In genomic region chr9:125825762-125826161, GRCh38 we compare ENCODE assay signal across 16 cellular contexts.
DNase-seq lines count a peak whose midpoint lies in the region; TF ChIP-seq lines count a peak whose summit lies in the region.
"Had no signal": no experiment of that assay in that cellular context is flagged by ENCODE, and none has a peak within 500 bp of the region (broad histone marks: within the 10 kb centered on the region; RNA-seq: fewer than 3 reads in every experiment).

No MANE protein-coding gene starts in this region.

- H3K27ac ChIP-seq in endodermal cell (ENCODE audit: low read depth, low read length) (no peak overlapping the region), sigmoid colon (peak overlapping the region in 3 of 4 donors; percentile 24 to 77 (median 40))

- no peaks in the 10 kb centered on the region for H3F3A ChIP-seq in Loucy (ENCODE audit: low read depth)

- no peaks in the 10 kb centered on the region for H3K27me3 Mint-ChIP-seq in activated naive CD4-positive, alpha-beta T cell treated with anti-CD3 and anti-CD28 coated beads, Interleukin-2, amount 50 U/mL, for 24 hours
- H3K27me3 Mint-ChIP-seq in activated naive CD4-positive, alpha-beta T cell treated with anti-CD3 and anti-CD28 coated beads for 36 hours (ENCODE audit: low read depth): no peaks in the 10 kb centered on the region
- H3K27me3 Mint-ChIP-seq in endodermal cell (ENCODE audit: insufficient read depth): no peaks in the 10 kb centered on the region

- H3K79me2 ChIP-seq in Loucy (ENCODE audit: insufficient read depth, low read length): peaks cover 90% of the 10 kb centered on the region

- no peak for TF ChIP-seq EP300 in sigmoid colon (IDR thresholded peaks at IDR 0.05)

- no peaks in the 10 kb centered on the region for H3K36me3 Mint-ChIP-seq in activated naive CD4-positive, alpha-beta T cell treated with anti-CD3 and anti-CD28 coated beads, Interleukin-2, amount 50 U/mL, for 24 hours
- no peaks in the 10 kb centered on the region for H3K36me3 Mint-ChIP-seq in activated naive CD4-positive, alpha-beta T cell treated with anti-CD3 and anti-CD28 coated beads for 36 hours (ENCODE audit: low read depth)
- H3K36me3 Mint-ChIP-seq in endodermal cell (ENCODE audit: low read depth): no peaks in the 10 kb centered on the region

- H4K20me1 ChIP-seq in Loucy (ENCODE audit: insufficient read depth, low read length, poor library complexity, severe bottlenecking): no peaks in the 10 kb centered on the region

- H3K4me3 ChIP-seq in Loucy (ENCODE audit: low read length, poor library complexity, severe bottlenecking) (peak overlapping the region; percentile 33), endodermal cell (ENCODE audit: low read length) (no peak overlapping the region), sigmoid colon (no peak overlapping the region)

- peaks cover 59% of the 10 kb centered on the region for H3K4me1 Mint-ChIP-seq in activated naive CD4-positive, alpha-beta T cell treated with anti-CD3 and anti-CD28 coated beads, Interleukin-2, amount 50 U/mL, for 24 hours
- peaks cover 33% of the 10 kb centered on the region for H3K4me1 Mint-ChIP-seq in activated naive CD4-positive, alpha-beta T cell treated with anti-CD3 and anti-CD28 coated beads for 36 hours (ENCODE audit: low read depth)
- H3K4me1 Mint-ChIP-seq in endodermal cell: peaks cover 5% of the 10 kb centered on the region

- no peak for TF ChIP-seq CTCF in Loucy (conservative IDR thresholded peaks at IDR 0.05; ENCODE audit: low read length)
- TF ChIP-seq CTCF in endodermal cell (conservative IDR thresholded peaks at IDR 0.05): no peak
- TF ChIP-seq CTCF in sigmoid colon (IDR thresholded peaks at IDR 0.05): no peak

- POLR2A ChIA-PET in HEK293T (lab: Yijun Ruan, JAX): no interaction called here

- H3K9ac ChIP-seq in Loucy (ENCODE audit: low read depth, low read length, poor library complexity, severe bottlenecking): peak overlapping the region; percentile 35
- no peak overlapping the region for H3K9ac ChIP-seq in endodermal cell (ENCODE audit: extremely low read depth, low read length, poor library complexity, severe bottlenecking)

- no peak for TF ChIP-seq POLR2A in sigmoid colon (IDR thresholded peaks at IDR 0.05)

- H3K9me2 ChIP-seq in Loucy (replicated peaks; ENCODE audit: low read depth, low read length): no peaks in the 10 kb centered on the region

- no peaks in the 10 kb centered on the region for H3K9me3 Mint-ChIP-seq in activated naive CD4-positive, alpha-beta T cell treated with anti-CD3 and anti-CD28 coated beads, Interleukin-2, amount 50 U/mL, for 24 hours
- no peaks in the 10 kb centered on the region for H3K9me3 Mint-ChIP-seq in activated naive CD4-positive, alpha-beta T cell treated with anti-CD3 and anti-CD28 coated beads for 36 hours
- H3K9me3 Mint-ChIP-seq in endodermal cell: no peaks in the 10 kb centered on the region

- peak overlapping the region; percentile 59 for H3K27ac Mint-ChIP-seq in activated naive CD4-positive, alpha-beta T cell treated with anti-CD3 and anti-CD28 coated beads, Interleukin-2, amount 50 U/mL, for 24 hours
- no peak overlapping the region for H3K27ac Mint-ChIP-seq in activated naive CD4-positive, alpha-beta T cell treated with anti-CD3 and anti-CD28 coated beads for 36 hours
- peak overlapping the region; percentile 18 for H3K27ac Mint-ChIP-seq in endodermal cell

- peak overlapping the region; percentile 55 for H3K4me3 Mint-ChIP-seq in activated naive CD4-positive, alpha-beta T cell treated with anti-CD3 and anti-CD28 coated beads, Interleukin-2, amount 50 U/mL, for 24 hours
- no peak overlapping the region for H3K4me3 Mint-ChIP-seq in activated naive CD4-positive, alpha-beta T cell treated with anti-CD3 and anti-CD28 coated beads for 36 hours
- no peak overlapping the region for H3K4me3 Mint-ChIP-seq in endodermal cell

- H2AFZ ChIP-seq in Loucy (ENCODE audit: low read length): no peak overlapping the region

- H3K4me1 ChIP-seq in Loucy (ENCODE audit: insufficient read depth, low read length, poor library complexity, severe bottlenecking): peaks cover 90% of the 10 kb centered on the region
- no peaks in the 10 kb centered on the region for H3K4me1 ChIP-seq in endodermal cell (ENCODE audit: control insufficient read depth, insufficient read depth, low read length)
- peaks cover 0 to 69% (median 33%) of the 10 kb centered on the region in 4 donors for H3K4me1 ChIP-seq in sigmoid colon

- H3K4me2 ChIP-seq in Loucy (ENCODE audit: low read depth, low read length, poor library complexity, severe bottlenecking): peak overlapping the region; percentile 52

- no peak for DNase-seq in activated naive CD4-positive, alpha-beta T cell treated with anti-CD3 and anti-CD28 coated beads for 36 hours
- DNase-seq in endodermal cell (no peak), sigmoid colon (no peak), HEK293T (ENCODE audit: extremely low spot score) (no peak), SK-N-DZ (ENCODE audit: low spot score) (no peak)
- DNase-seq in activated naive CD4-positive, alpha-beta T cell (lab: John Stamatoyannopoulos, UW): no peak
- DNase-seq: 8988T, C1 segment of cervical spinal cord, Calu3, DMS79, KBM-7, NCI-H1092, NCI-H1694 treated with DMSO at 0.1 percent for 48 hours, NCI-H69 had no signal

- intact Hi-C loops in activated naive CD4-positive, alpha-beta T cell treated with anti-CD3 and anti-CD28 coated beads for 36 hours (cut with micrococcal nuclease): no loop called here
- intact Hi-C loops in sigmoid colon (cut with DNase I): no loop called here

- H3K27me3 ChIP-seq in Loucy (ENCODE audit: insufficient read depth, low read length, poor library complexity, severe bottlenecking): no peaks in the 10 kb centered on the region
- no peaks in the 10 kb centered on the region for H3K27me3 ChIP-seq in endodermal cell (ENCODE audit: control insufficient read depth, insufficient read depth, low read length, poor library complexity, severe bottlenecking)
- no peaks in the 10 kb centered on the region for H3K27me3 ChIP-seq in sigmoid colon

- H3K9me3 ChIP-seq in Loucy (ENCODE audit: insufficient read depth, low read depth, low read length) (no peaks in the 10 kb centered on the region), endodermal cell (ENCODE audit: control insufficient read depth, low read length) (no peaks in the 10 kb centered on the region), sigmoid colon (no peaks in the 10 kb centered on the region)

- CTCF ChIA-PET in activated naive CD4-positive, alpha-beta T cell treated with anti-CD3 and anti-CD28 coated beads for 36 hours (lab: Charles Lee): no interaction called here
- CTCF ChIA-PET in HEK293T (lab: Yijun Ruan, JAX): no interaction called here

- H3K36me3 ChIP-seq in Loucy (ENCODE audit: insufficient read depth, low read length): no peaks in the 10 kb centered on the region
- no peaks in the 10 kb centered on the region for H3K36me3 ChIP-seq in endodermal cell (ENCODE audit: control insufficient read depth, insufficient read depth, low read length)
- no peaks in the 10 kb centered on the region for H3K36me3 ChIP-seq in sigmoid colon

- 91 to 100% methylated on average over 2 to 3 of the region's 3 CpGs for WGBS in endodermal cell (ENCODE audit: insufficient coverage in 1 of 2, insufficient read length in 1 of 2), 2 experiments
- WGBS in sigmoid colon, 2 donors: 47 to 72% methylated on average over 3 of the region's 3 CpGs

TF ChIP-seq in HEK293T, 16 proteins besides CTCF, POLR2A, EP300 and RAD21:
- TF ChIP-seq BHLHE40 (IDR thresholded peaks at IDR 0.05; ENCODE audit: borderline replicate concordance): no peak
- TF ChIP-seq HDGF (IDR thresholded peaks at IDR 0.05; ENCODE audit: borderline replicate concordance): no peak
- TF ChIP-seq NFRKB (IDR thresholded peaks at IDR 0.05): no peak
